1 cellular context compared by ENCODE assay signal in the genomic region with DNA sequence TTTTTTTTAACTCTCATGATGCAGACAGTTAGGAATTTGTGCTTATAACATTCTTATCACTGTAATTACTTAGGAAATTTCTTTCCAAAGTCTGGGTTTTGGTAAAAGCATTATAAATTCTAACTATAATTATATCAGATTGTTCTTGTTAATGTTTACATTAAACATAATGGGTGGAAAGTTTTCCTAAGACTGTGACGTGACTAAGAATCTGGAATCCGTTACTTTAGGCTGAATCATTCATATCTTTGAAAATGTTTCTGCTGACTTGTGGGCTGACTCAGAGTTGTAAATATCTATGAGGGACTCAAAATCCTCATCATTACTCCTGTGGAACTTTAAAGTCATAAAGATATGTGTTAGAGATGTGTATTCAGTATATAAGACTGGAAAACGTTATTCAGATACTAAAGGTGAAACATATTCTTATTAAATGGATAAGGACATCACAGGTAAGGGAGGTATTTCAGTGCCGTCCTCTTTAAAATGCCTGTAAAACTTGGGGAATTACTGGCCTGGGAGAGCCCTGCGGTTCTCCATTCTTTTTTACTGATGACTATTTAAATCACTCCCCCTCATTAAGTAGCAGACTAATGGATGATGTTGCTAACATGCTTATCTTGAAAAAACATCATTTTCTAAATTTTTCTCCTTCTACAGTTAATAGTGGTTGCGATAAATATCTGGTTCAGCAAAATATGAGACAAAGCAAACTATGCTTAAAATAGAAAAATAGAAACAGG.
TF ChIP-seq lines count a peak whose summit lies in the region.

No MANE protein-coding gene starts in this region.

TF ChIP-seq in SK-N-SH, 30 proteins besides CTCF, POLR2A, EP300 and RAD21 (continued from another document):
- TF ChIP-seq, protein P1, sequence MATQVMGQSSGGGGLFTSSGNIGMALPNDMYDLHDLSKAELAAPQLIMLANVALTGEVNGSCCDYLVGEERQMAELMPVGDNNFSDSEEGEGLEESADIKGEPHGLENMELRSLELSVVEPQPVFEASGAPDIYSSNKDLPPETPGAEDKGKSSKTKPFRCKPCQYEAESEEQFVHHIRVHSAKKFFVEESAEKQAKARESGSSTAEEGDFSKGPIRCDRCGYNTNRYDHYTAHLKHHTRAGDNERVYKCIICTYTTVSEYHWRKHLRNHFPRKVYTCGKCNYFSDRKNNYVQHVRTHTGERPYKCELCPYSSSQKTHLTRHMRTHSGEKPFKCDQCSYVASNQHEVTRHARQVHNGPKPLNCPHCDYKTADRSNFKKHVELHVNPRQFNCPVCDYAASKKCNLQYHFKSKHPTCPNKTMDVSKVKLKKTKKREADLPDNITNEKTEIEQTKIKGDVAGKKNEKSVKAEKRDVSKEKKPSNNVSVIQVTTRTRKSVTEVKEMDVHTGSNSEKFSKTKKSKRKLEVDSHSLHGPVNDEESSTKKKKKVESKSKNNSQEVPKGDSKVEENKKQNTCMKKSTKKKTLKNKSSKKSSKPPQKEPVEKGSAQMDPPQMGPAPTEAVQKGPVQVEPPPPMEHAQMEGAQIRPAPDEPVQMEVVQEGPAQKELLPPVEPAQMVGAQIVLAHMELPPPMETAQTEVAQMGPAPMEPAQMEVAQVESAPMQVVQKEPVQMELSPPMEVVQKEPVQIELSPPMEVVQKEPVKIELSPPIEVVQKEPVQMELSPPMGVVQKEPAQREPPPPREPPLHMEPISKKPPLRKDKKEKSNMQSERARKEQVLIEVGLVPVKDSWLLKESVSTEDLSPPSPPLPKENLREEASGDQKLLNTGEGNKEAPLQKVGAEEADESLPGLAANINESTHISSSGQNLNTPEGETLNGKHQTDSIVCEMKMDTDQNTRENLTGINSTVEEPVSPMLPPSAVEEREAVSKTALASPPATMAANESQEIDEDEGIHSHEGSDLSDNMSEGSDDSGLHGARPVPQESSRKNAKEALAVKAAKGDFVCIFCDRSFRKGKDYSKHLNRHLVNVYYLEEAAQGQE (IDR thresholded peaks at IDR 0.05; ENCODE audit: low read depth, low read length), result no peak
- TF ChIP-seq YY1 (IDR thresholded peaks at IDR 0.05; ENCODE audit: low read depth) (no peak), GABPA (IDR thresholded peaks at IDR 0.05; ENCODE audit: low read depth) (no peak), ELF1 (IDR thresholded peaks at IDR 0.05) (no peak), TCF12 (IDR thresholded peaks at IDR 0.05) (peak; percentile 91), MEF2A (IDR thresholded peaks at IDR 0.05; ENCODE audit: borderline replicate concordance, low read depth) (peak; percentile 65), SIN3A (IDR thresholded peaks at IDR 0.05; ENCODE audit: borderline replicate concordance, low read depth, low read length) (no peak), TAF1 (IDR thresholded peaks at IDR 0.05; ENCODE audit: borderline replicate concordance, low read depth, low read length) (no peak), MXI1 (IDR thresholded peaks at IDR 0.05; ENCODE audit: low read depth, low read length) (no peak), EZH2phosphoT487 (IDR thresholded peaks at IDR 0.05; ENCODE audit: borderline replicate concordance, low read depth) (no peak), RCOR1 (IDR thresholded peaks at IDR 0.05; ENCODE audit: low read length) (no peak), NFIC (IDR thresholded peaks at IDR 0.05; ENCODE audit: borderline replicate concordance) (peak; percentile 72; the same call in 1 of the 2 replicates), FOXJ3 (CRISPR knock-in tag; IDR thresholded peaks at IDR 0.05) (no peak), POLR2AphosphoS5 (IDR thresholded peaks at IDR 0.05; ENCODE audit: low read depth, low read length) (peak; percentile 49; the same call in 1 of the 2 replicates), FOXM1 (IDR thresholded peaks at IDR 0.05; ENCODE audit: low read depth) (peak; percentile 89)
- TF ChIP-seq, protein P2, sequence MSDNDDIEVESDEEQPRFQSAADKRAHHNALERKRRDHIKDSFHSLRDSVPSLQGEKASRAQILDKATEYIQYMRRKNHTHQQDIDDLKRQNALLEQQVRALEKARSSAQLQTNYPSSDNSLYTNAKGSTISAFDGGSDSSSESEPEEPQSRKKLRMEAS (IDR thresholded peaks at IDR 0.05; ENCODE audit: low read depth), result no peak
- TF ChIP-seq, protein P3, sequence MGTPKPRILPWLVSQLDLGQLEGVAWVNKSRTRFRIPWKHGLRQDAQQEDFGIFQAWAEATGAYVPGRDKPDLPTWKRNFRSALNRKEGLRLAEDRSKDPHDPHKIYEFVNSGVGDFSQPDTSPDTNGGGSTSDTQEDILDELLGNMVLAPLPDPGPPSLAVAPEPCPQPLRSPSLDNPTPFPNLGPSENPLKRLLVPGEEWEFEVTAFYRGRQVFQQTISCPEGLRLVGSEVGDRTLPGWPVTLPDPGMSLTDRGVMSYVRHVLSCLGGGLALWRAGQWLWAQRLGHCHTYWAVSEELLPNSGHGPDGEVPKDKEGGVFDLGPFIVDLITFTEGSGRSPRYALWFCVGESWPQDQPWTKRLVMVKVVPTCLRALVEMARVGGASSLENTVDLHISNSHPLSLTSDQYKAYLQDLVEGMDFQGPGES (IDR thresholded peaks at IDR 0.05; ENCODE audit: low read depth, low read length), result no peak
- TF ChIP-seq, protein P4, sequence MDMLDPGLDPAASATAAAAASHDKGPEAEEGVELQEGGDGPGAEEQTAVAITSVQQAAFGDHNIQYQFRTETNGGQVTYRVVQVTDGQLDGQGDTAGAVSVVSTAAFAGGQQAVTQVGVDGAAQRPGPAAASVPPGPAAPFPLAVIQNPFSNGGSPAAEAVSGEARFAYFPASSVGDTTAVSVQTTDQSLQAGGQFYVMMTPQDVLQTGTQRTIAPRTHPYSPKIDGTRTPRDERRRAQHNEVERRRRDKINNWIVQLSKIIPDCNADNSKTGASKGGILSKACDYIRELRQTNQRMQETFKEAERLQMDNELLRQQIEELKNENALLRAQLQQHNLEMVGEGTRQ (IDR thresholded peaks at IDR 0.05; ENCODE audit: borderline replicate concordance, low read depth, low read length), result no peak
- TF ChIP-seq, protein P5, sequence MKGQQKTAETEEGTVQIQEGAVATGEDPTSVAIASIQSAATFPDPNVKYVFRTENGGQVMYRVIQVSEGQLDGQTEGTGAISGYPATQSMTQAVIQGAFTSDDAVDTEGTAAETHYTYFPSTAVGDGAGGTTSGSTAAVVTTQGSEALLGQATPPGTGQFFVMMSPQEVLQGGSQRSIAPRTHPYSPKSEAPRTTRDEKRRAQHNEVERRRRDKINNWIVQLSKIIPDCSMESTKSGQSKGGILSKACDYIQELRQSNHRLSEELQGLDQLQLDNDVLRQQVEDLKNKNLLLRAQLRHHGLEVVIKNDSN (IDR thresholded peaks at IDR 0.05; ENCODE audit: borderline replicate concordance, low read depth), result no peak
